ENCODE assay signal across 24 cellular contexts in genomic region chr7:137360087-137360679, GRCh38. TPM values are rescaled to one million over a fixed set of nuclear protein-coding genes. Genes with fewer than 3 reads are reported as not detected.
A peak's percentile ranks its signal among the peaks of the same experiment; 100 is the strongest.
DNase-seq lines count a peak whose midpoint lies in the region; ATAC-seq and TF ChIP-seq lines count a peak whose summit lies in the region.
"Had no signal": no experiment of that assay in that cellular context is flagged by ENCODE, and none has a peak within 500 bp of the region (broad histone marks: within the 10 kb centered on the region; RNA-seq: fewer than 3 reads in every experiment).

No MANE protein-coding gene starts in this region.

- no peak overlapping the region for H3K18ac ChIP-seq in neuronal stem cell (ENCODE audit: low read length)

- H3K4ac ChIP-seq in neuronal stem cell (ENCODE audit: low read length), result no peak overlapping the region

- no peak overlapping the region for H3K4me3 ChIP-seq in Karpas-422 (ENCODE audit: low read length)
- peak overlapping the region; percentile 17 for H3K4me3 ChIP-seq in adipocyte (ENCODE audit: low read length)
- H3K4me3 ChIP-seq in neuronal stem cell (ENCODE audit: low read length in 2 of 2), result no peak overlapping the region
- no peak overlapping the region for H3K4me3 ChIP-seq in aorta (ENCODE audit: low read length in 2 of 2)
- H3K4me3 ChIP-seq in esophagus muscularis mucosa, result no peak overlapping the region
- H3K4me3 ChIP-seq: mucosa of descending colon, ovary had no signal

- no peak overlapping the region for H4K91ac ChIP-seq in neuronal stem cell (ENCODE audit: low read depth, low read length, poor library complexity)

- peak; percentile 4 for DNase-seq in NCI-H82 (lab: John Stamatoyannopoulos, UW)
- no peak for DNase-seq in NCI-H82 treated with DMSO at 0.1 percent for 48 hours (lab: John Stamatoyannopoulos, UW; ENCODE audit: unreplicated experiment)
- peak; percentile 52 for DNase-seq in Karpas-422
- no peak for DNase-seq in adipocyte (ENCODE audit: low read depth)
- DNase-seq in neuronal stem cell (ENCODE audit: low spot score), result peak; percentile 24
- no peak for DNase-seq in hippocampal formation (lab: John Stamatoyannopoulos, UW)
- no peak for DNase-seq in aorta
- DNase-seq in esophagus muscularis mucosa (ENCODE audit: extremely low spot score), result no peak
- DNase-seq: activated CD4-positive, alpha-beta T cell treated with anti-CD3 and anti-CD28 coated beads, Interleukin-2, amount 10 ng/mL, durations not matched to agents 24 days and 14 days; activated T-cell treated with anti-CD3 and anti-CD28 coated beads, Interleukin-2, amount 50 U/mL, for 24 hours; C1 segment of cervical spinal cord; COR-L47; effector CD4-positive, alpha-beta T cell; kidney; mucosa of descending colon; NCI-H1105 treated with DMSO at 0.1 percent for 48 hours; NCI-H1930; NCI-H510A; ovary; retina; stimulated activated CD4-positive, alpha-beta T cell treated with anti-CD3 and anti-CD28 coated beads, Interleukin-2, amount 100 ng/mL, for 24 hours; T-helper 9 cell; WERI-Rb-1 had no signal

- H2BK15ac ChIP-seq in neuronal stem cell (ENCODE audit: low read length), result no peak overlapping the region

- H2AK5ac ChIP-seq in neuronal stem cell (ENCODE audit: low read depth, low read length), result no peak overlapping the region

- H2BK120ac ChIP-seq in neuronal stem cell (ENCODE audit: low read depth, low read length), result no peak overlapping the region

- no peak for TF ChIP-seq POLR2A in esophagus muscularis mucosa (IDR thresholded peaks at IDR 0.05; ENCODE audit: low read depth)

- no peaks in the 10 kb centered on the region for H3K9me2 ChIP-seq in Karpas-422 (replicated peaks; ENCODE audit: insufficient read depth, low read length)

- no peak overlapping the region for H4K8ac ChIP-seq in neuronal stem cell (ENCODE audit: low read depth, low read length)

- no peaks in the 10 kb centered on the region for H3K79me1 ChIP-seq in neuronal stem cell (ENCODE audit: low read depth, low read length)

- H3K14ac ChIP-seq in neuronal stem cell (ENCODE audit: low read length), result no peak overlapping the region

- H2BK12ac ChIP-seq in neuronal stem cell (ENCODE audit: low read length), result no peak overlapping the region

- H2AFZ ChIP-seq in Karpas-422 (ENCODE audit: low read length) (no peak overlapping the region), neuronal stem cell (ENCODE audit: low read length) (no peak overlapping the region)

- 55 to 100% methylated on average over 1 of the region's 1 CpG for WGBS in neuronal stem cell (ENCODE audit: extremely low coverage in 2 of 2, insufficient read length in 2 of 2, insufficient replicate concordance in 1 of 2), 2 donors
- WGBS in aorta, 2 donors, result 45 to 48% methylated on average over 1 of the region's 1 CpG
- 39% methylated on average over 1 of the region's 1 CpG for WGBS in esophagus muscularis mucosa

- H3K36me3 ChIP-seq in Karpas-422 (ENCODE audit: insufficient read depth, low read length), result no peaks in the 10 kb centered on the region; the same call in 1 of the 2 replicates
- no peaks in the 10 kb centered on the region for H3K36me3 ChIP-seq in adipocyte (ENCODE audit: control insufficient read depth, insufficient read depth, low read length, severe bottlenecking)
- H3K36me3 ChIP-seq in neuronal stem cell (replicated peaks in 1 of 2; ENCODE audit: control insufficient read depth in 2 of 2, insufficient read depth in 2 of 2, low read length in 2 of 2), result peaks cover 0 to 2% of the 10 kb centered on the region in 2 donors
- peaks cover 0 to 3% of the 10 kb centered on the region in 2 donors for H3K36me3 ChIP-seq in aorta (ENCODE audit: control insufficient read depth in 1 of 2, insufficient read depth in 2 of 2, low read length in 1 of 2)
- H3K36me3 ChIP-seq in esophagus muscularis mucosa, result no peaks in the 10 kb centered on the region
- H3K36me3 ChIP-seq: ovary, WERI-Rb-1 had no signal

- no peak for ATAC-seq in aorta (ENCODE audit: low FRiP score)
- ATAC-seq: mucosa of descending colon had no signal

- H3K9ac ChIP-seq in Karpas-422 (ENCODE audit: low read length) (no peak overlapping the region), adipocyte (ENCODE audit: low read length) (no peak overlapping the region), neuronal stem cell (ENCODE audit: low read depth, low read length, poor library complexity) (no peak overlapping the region)

- H4K20me1 ChIP-seq in Karpas-422 (ENCODE audit: insufficient read depth, low read depth, low read length), result no peaks in the 10 kb centered on the region

- no peak overlapping the region for H3K27ac ChIP-seq in Karpas-422 (ENCODE audit: low read length)
- H3K27ac ChIP-seq in neuronal stem cell (replicated peaks; ENCODE audit: low read length), result no peak overlapping the region
- H3K27ac ChIP-seq in aorta (ENCODE audit: low read depth in 1 of 2, low read length in 2 of 2), result no peak overlapping the region
- no peak overlapping the region for H3K27ac ChIP-seq in esophagus muscularis mucosa (replicated peaks in 1 of 4)
- H3K27ac ChIP-seq: epithelial cell of prostate, ovary, WERI-Rb-1 had no signal

- no peaks in the 10 kb centered on the region; the same call in 1 of the 2 replicates for H3K27me3 ChIP-seq in Karpas-422 (ENCODE audit: low read length)
- H3K27me3 ChIP-seq in adipocyte (replicated peaks; ENCODE audit: control insufficient read depth, insufficient read depth, low read length), result no peaks in the 10 kb centered on the region
- H3K27me3 ChIP-seq in neuronal stem cell (ENCODE audit: control insufficient read depth in 3 of 3, insufficient read depth in 3 of 3, low read depth in 1 of 3, low read length in 3 of 3), result no peaks in the 10 kb centered on the region
- no peaks in the 10 kb centered on the region for H3K27me3 ChIP-seq in aorta (ENCODE audit: control insufficient read depth in 1 of 2, insufficient read depth in 2 of 2, low read length in 1 of 2)
- no peaks in the 10 kb centered on the region for H3K27me3 ChIP-seq in esophagus muscularis mucosa
- H3K27me3 ChIP-seq: ovary had no signal

- TF ChIP-seq CTCF in esophagus muscularis mucosa (IDR thresholded peaks at IDR 0.05), result no peak

- TF ChIP-seq EP300 in esophagus muscularis mucosa (IDR thresholded peaks at IDR 0.05), result no peak

- H3K4me2 ChIP-seq in Karpas-422 (ENCODE audit: low read depth, low read length, poor library complexity, severe bottlenecking) (no peak overlapping the region), neuronal stem cell (ENCODE audit: insufficient read depth, low read length, poor library complexity, severe bottlenecking) (no peak overlapping the region)

- H3K9me3 ChIP-seq in Karpas-422 (ENCODE audit: low read length), result peaks cover 31% of the 10 kb centered on the region
- peaks cover 34% of the 10 kb centered on the region for H3K9me3 ChIP-seq in adipocyte (ENCODE audit: control insufficient read depth, low read length)
- peaks cover 24 to 60% of the 10 kb centered on the region in 2 donors for H3K9me3 ChIP-seq in neuronal stem cell (replicated peaks in 1 of 2; ENCODE audit: control insufficient read depth in 2 of 2, insufficient read depth in 1 of 2, low read depth in 1 of 2, low read length in 2 of 2)
- peaks cover 12% of the 10 kb centered on the region for H3K9me3 ChIP-seq in aorta (ENCODE audit: control insufficient read depth, low read length)
- no peaks in the 10 kb centered on the region for H3K9me3 ChIP-seq in esophagus muscularis mucosa
- H3K9me3 ChIP-seq: ovary had no signal

- no peaks in the 10 kb centered on the region for H3K79me2 ChIP-seq in Karpas-422 (ENCODE audit: low read length)

- H2BK5ac ChIP-seq in neuronal stem cell (ENCODE audit: low read length), result no peak overlapping the region

- H3K4me1 ChIP-seq in Karpas-422 (ENCODE audit: low read length) (no peaks in the 10 kb centered on the region), adipocyte (ENCODE audit: control insufficient read depth, insufficient read depth, low read length) (no peaks in the 10 kb centered on the region), neuronal stem cell (ENCODE audit: control insufficient read depth in 2 of 2, insufficient read depth in 1 of 2, low read depth in 1 of 2, low read length in 2 of 2) (no peaks in the 10 kb centered on the region), aorta (ENCODE audit: control insufficient read depth in 1 of 2, insufficient read depth in 2 of 2, low read length in 2 of 2) (no peaks in the 10 kb centered on the region), esophagus muscularis mucosa (peaks cover 0 to 1% (median under 1%) of the 10 kb centered on the region in 4 donors)

- intact Hi-C loops in aorta (cut with DNase I), result no loop called here
- intact Hi-C loops in esophagus muscularis mucosa (cut with DNase I), result no loop called here

- H3K23ac ChIP-seq in neuronal stem cell (ENCODE audit: low read depth, low read length, poor library complexity), result no peak overlapping the region

RNA-seq across cellular contexts. Expression of gene PTN, which starts 16.6 kb away (rescaled TPM):
- total RNA-seq in Karpas-422 (2014; rRNA removed; shearing (Covaris generic); ENCODE audit: low replicate concordance), result 0.47 TPM in 1 of 2 replicates, not detected in the other
- polyA plus RNA-seq in neuronal stem cell (2013, experiment 1 of 2), result 257 TPM
- 271 TPM for polyA plus RNA-seq in neuronal stem cell (2013, experiment 2 of 2)
- 1 to 10 TPM; 3.2 to 6.4 TPM for total RNA-seq in aorta
- 10 to 100 TPM; 17.7 to 36.4 TPM for polyA plus RNA-seq in aorta
- total RNA-seq in esophagus muscularis mucosa, result 1 to 10 TPM; 5.4 to 9.2 (median 7.1) TPM
- total RNA-seq: activated CD4-positive, alpha-beta T cell treated with anti-CD3 and anti-CD28 coated beads, Interleukin-2, amount 10 ng/mL, durations not matched to agents 24 days and 14 days had no signal

Comparison
In these comparisons a context has a peak if more than half of its experiments do, and no peak if none do; other contexts are left out.
1. DNase-seq: peak in NCI-H82 (single experiment), Karpas-422 (single experiment) and neuronal stem cell (single experiment); none in NCI-H82 treated with DMSO at 0.1 percent for 48 hours (single experiment), adipocyte (single experiment), hippocampal formation (0 of 2), aorta (0 of 2) and esophagus muscularis mucosa (single experiment).